In the genomic region with DNA sequence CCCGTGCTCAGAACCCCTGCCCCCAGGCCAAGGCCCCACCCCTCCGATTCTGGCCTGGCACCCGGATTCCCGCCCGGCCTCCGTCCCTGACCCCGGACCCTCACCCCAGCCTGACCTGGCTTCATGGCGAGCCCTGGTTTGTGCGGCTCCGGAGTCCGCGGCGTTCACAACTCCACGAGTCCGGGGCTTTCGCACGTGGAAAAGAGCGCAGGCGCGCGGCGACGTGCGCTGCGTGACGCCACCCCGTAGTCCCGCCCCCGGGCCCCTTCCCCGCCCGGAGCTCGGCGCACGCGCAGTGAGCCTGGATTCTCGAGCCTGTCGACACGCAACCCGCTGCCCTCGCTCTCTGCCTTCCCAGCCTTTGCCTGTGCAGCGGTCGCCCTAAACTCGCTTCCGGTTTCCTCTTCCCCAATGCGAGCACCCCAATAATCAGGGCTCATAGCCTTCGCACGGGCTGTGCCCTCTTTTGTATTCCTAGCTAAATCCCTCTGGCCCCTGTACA, we compare ENCODE assay signal across 8 cellular contexts. TPM values are rescaled to one million over a fixed set of nuclear protein-coding genes. Genes with fewer than 3 reads are reported as not detected.
DNase-seq lines count a peak whose midpoint lies in the region; ATAC-seq and TF ChIP-seq lines count a peak whose summit lies in the region.

Gene FBL (minus strand): TSS at position 204 of the 502 bp plus-strand sequence. CDS start 79 bp downstream, at position 125.

- intact Hi-C loops in activated CD4-positive, alpha-beta T cell treated with anti-CD3 and anti-CD28 coated beads for 36 hours (cut with DNase I, micrococcal nuclease), result loop anchor here (1.0 to 10.0 kb wide), 9 partner anchors 12 to 759 kb away; partner anchors contain the start of genes EID2 (in 2 of the 2), DYRK1B (in 1 of the 2), LTBP4 (in 1 of the 2) and PSMC4 (in 1 of the 2)

- no peaks in the 10 kb centered on the region for H3K27me3 Mint-ChIP-seq in activated CD4-positive, alpha-beta T cell treated with anti-CD3 and anti-CD28 coated beads for 36 hours
- no peaks in the 10 kb centered on the region for H3K27me3 Mint-ChIP-seq in chondrocyte (ENCODE audit: low read depth)

- peak within 1 kb of the TSS; percentile 94 for H3K27ac Mint-ChIP-seq in activated CD4-positive, alpha-beta T cell treated with anti-CD3 and anti-CD28 coated beads for 36 hours
- H3K27ac Mint-ChIP-seq in chondrocyte (ENCODE audit: unreplicated experiment), result peak within 1 kb of the TSS; percentile 93

- peaks cover 48% of the 10 kb centered on the region for H3K4me1 Mint-ChIP-seq in activated CD4-positive, alpha-beta T cell treated with anti-CD3 and anti-CD28 coated beads for 36 hours
- peaks cover 53% of the 10 kb centered on the region for H3K4me1 Mint-ChIP-seq in chondrocyte (ENCODE audit: low read depth)

- CTCF ChIA-PET in activated CD4-positive, alpha-beta T cell treated with anti-CD3 and anti-CD28 coated beads for 36 hours (lab: Charles Lee), result interaction anchor here (1.0 to 8.1 kb wide), 6 partner anchors 17 to 124 kb away, joined by 3 to 77 read pairs (median 4); partner anchors contain the start of gene PSMC4

- DNase-seq in AG20443 (ENCODE audit: low spot score) (peak; percentile 100), NCI-H510A (lab: John Stamatoyannopoulos, UW) (peak; percentile 81), chondrocyte (ENCODE audit: low spot score) (peak; percentile 98), kidney tubule cell (ENCODE audit: low spot score) (peak; percentile 92)
- peak; percentile 99 for DNase-seq in activated CD4-positive, alpha-beta T cell treated with anti-CD3 and anti-CD28 coated beads for 36 hours
- DNase-seq in stimulated activated CD4-positive, alpha-beta T cell treated with anti-CD3 and anti-CD28 coated beads, Interleukin-1b, Interleukin-23, amount 100 ng/mL, for 24 hours (ENCODE audit: low read depth in 4 of 4, low spot score in 1 of 4), result peak; percentile 97 to 99 (median 98)

- no peak for TF ChIP-seq CTCF in chondrocyte (IDR thresholded peaks at IDR 0.05)

- H3K36me3 Mint-ChIP-seq in activated CD4-positive, alpha-beta T cell treated with anti-CD3 and anti-CD28 coated beads for 36 hours (ENCODE audit: low read depth), result peaks cover 39% of the 10 kb centered on the region
- H3K36me3 Mint-ChIP-seq in chondrocyte (ENCODE audit: low read depth), result peaks cover 1% of the 10 kb centered on the region

- peak; percentile 82 for ATAC-seq in HG03439 (IDR thresholded peaks at IDR 0.05; ENCODE audit: unreplicated experiment)
- peak; percentile 88 for ATAC-seq in activated CD4-positive, alpha-beta T cell treated with anti-CD3 and anti-CD28 coated beads for 36 hours

- H3K4me3 Mint-ChIP-seq in activated CD4-positive, alpha-beta T cell treated with anti-CD3 and anti-CD28 coated beads for 36 hours, result peak within 1 kb of the TSS; percentile 96
- peak within 1 kb of the TSS; percentile 95 for H3K4me3 Mint-ChIP-seq in chondrocyte (ENCODE audit: unreplicated experiment)

- no peaks in the 10 kb centered on the region for H3K9me3 Mint-ChIP-seq in activated CD4-positive, alpha-beta T cell treated with anti-CD3 and anti-CD28 coated beads for 36 hours (ENCODE audit: low read depth)
- no peaks in the 10 kb centered on the region for H3K9me3 Mint-ChIP-seq in chondrocyte (ENCODE audit: low read depth)

- POLR2A ChIA-PET in activated CD4-positive, alpha-beta T cell treated with anti-CD3 and anti-CD28 coated beads for 36 hours (lab: Charles Lee), result interaction anchor here (0.6 to 5.1 kb wide), 3 partner anchors 13 to 442 kb away, joined by 4 to 32 read pairs (median 5); partner anchors contain the start of genes DYRK1B and PSMC4

- peak; percentile 91 for TF ChIP-seq POLR2A in GM19099 (IDR thresholded peaks at IDR 0.05; ENCODE audit: extremely low read depth, insufficient read length, low read depth)

RNA-seq across cellular contexts. Expression of gene FBL, which starts in this region (rescaled TPM):
- total RNA-seq in activated CD4-positive, alpha-beta T cell treated with anti-CD3 and anti-CD28 coated beads for 36 hours, result 100 to 1,000 TPM; 742 to 890 TPM
- 95.0 to 119 TPM (median 104 TPM) in 3 replicates for total RNA-seq in chondrocyte

Comparison
In these comparisons a context has a peak if more than half of its experiments do, and no peak if none do; other contexts are left out.
1. Peak in every context shown above with its lines: DNase-seq and ATAC-seq.